1 cellular context compared by ENCODE assay signal in genomic region chr22:46043339-46043738, GRCh38.
TF ChIP-seq lines count a peak whose summit lies in the region.

No MANE protein-coding gene starts in this region.

TF ChIP-seq in liver, 16 proteins besides CTCF, POLR2A, EP300 and RAD21 (continued from another document):
- no peak for TF ChIP-seq REST (IDR thresholded peaks at IDR 0.05)
- TF ChIP-seq, protein P1, sequence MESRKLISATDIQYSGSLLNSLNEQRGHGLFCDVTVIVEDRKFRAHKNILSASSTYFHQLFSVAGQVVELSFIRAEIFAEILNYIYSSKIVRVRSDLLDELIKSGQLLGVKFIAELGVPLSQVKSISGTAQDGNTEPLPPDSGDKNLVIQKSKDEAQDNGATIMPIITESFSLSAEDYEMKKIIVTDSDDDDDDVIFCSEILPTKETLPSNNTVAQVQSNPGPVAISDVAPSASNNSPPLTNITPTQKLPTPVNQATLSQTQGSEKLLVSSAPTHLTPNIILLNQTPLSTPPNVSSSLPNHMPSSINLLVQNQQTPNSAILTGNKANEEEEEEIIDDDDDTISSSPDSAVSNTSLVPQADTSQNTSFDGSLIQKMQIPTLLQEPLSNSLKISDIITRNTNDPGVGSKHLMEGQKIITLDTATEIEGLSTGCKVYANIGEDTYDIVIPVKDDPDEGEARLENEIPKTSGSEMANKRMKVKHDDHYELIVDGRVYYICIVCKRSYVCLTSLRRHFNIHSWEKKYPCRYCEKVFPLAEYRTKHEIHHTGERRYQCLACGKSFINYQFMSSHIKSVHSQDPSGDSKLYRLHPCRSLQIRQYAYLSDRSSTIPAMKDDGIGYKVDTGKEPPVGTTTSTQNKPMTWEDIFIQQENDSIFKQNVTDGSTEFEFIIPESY (IDR thresholded peaks at IDR 0.05) = no peak
- TF ChIP-seq, protein P2, sequence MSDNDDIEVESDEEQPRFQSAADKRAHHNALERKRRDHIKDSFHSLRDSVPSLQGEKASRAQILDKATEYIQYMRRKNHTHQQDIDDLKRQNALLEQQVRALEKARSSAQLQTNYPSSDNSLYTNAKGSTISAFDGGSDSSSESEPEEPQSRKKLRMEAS (IDR thresholded peaks at IDR 0.05) = no peak
- no peak for TF ChIP-seq GABPA (IDR thresholded peaks at IDR 0.05 in 1 of 2, conservative IDR thresholded peaks at IDR 0.05 in 1 of 2)
- TF ChIP-seq FOXA2 (IDR thresholded peaks at IDR 0.05) = no peak
- no peak for TF ChIP-seq RXRA (IDR thresholded peaks at IDR 0.05)
- no peak for TF ChIP-seq HNF4A (conservative IDR thresholded peaks at IDR 0.05)
- TF ChIP-seq HNF4G (IDR thresholded peaks at IDR 0.05) = no peak
- TF ChIP-seq EGR1 (IDR thresholded peaks at IDR 0.05; ENCODE audit: low read depth in 2 of 2) = no peak
